Comparison of ENCODE assay signal across 20 cellular contexts in the genomic region with DNA sequence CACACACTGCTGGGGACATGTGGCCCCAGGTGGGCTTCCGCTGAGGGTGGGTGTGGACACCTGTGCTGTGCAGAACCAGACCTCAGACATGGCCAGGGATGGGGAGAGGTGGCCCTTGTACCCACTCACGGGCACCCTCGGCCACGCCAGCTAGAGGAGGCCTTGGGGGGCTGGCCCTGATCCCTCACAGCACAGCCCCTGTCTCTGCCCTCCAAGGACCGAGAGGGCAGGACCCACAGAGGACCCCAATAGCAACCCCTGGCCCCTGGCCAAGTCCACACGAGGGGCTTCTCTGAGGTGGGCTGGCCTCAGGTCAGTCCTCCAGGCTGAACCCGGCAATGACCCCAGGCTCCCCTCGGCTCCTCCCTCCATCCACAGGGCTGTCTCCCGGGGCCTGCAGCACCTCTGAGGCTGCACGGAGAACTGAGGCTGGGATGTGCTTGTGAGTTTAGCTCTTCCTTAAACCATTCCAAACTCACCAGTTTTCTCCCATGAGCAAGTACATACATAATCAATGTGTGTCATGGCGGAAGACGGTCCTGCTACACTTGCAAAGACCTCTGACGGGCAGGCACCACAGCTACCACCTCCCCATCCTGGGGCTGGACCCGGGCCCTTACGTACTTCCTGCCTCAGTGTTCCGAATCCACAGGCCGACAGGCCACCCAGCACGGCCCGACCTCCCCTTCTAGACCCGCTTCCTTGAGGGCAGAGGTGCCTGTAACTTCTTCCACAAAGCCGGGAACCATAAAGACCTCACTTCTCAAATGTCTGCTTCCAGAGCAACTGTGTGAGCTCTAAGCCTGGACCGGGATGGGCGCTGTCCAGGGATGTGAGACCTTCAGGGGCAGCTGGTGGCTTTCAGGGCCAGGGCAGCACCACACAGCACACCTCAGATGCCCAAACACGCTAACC. TPM values are rescaled to one million over a fixed set of nuclear protein-coding genes. Genes with fewer than 3 reads are reported as not detected.
DNase-seq lines count a peak whose midpoint lies in the region; ATAC-seq and TF ChIP-seq lines count a peak whose summit lies in the region.
"Had no signal": no experiment of that assay in that cellular context is flagged by ENCODE, and none has a peak within 500 bp of the region (broad histone marks: within the 10 kb centered on the region; RNA-seq: fewer than 3 reads in every experiment).

No MANE protein-coding gene starts in this region.

- H3K9me3 Mint-ChIP-seq in natural killer cell treated with Interleukin-12 subunit alpha and Interleukin-12 subunit beta and Interleukin-15 and Interleukin-18, amount 100 ng/mL, for 72 hours: no peaks in the 10 kb centered on the region
- no peaks in the 10 kb centered on the region for H3K9me3 Mint-ChIP-seq in natural killer cell
- H3K9me3 Mint-ChIP-seq in activated T-helper 1 cell treated with anti-CD3 and anti-CD28 coated beads, Interleukin-12 subunit alpha, Interleukin-12 subunit beta, Interleukin-2, Interleukin-4 antibody, amounts not matched to agents 30 ng/mL and 10 ng/mL and 1 ng/mL, durations not matched to agents 14 hours and 24 hours and 36 hours: no peaks in the 10 kb centered on the region

- no peaks in the 10 kb centered on the region for H3K27me3 ChIP-seq in hepatocyte
- H3K27me3 ChIP-seq: foreskin keratinocyte, right lobe of liver, stomach had no signal

- intact Hi-C loops in natural killer cell (cut with micrococcal nuclease): no loop called here
- intact Hi-C loops in OCI-LY7 (cut with micrococcal nuclease; ENCODE audit: unreplicated experiment): no loop called here
- intact Hi-C loops in activated T-helper 1 cell treated with anti-CD3 and anti-CD28 coated beads, Interleukin-12 subunit alpha, Interleukin-12 subunit beta, Interleukin-2, Interleukin-4 antibody, amounts not matched to agents 30 ng/mL and 10 ng/mL and 1 ng/mL, durations not matched to agents 14 hours and 24 hours and 36 hours (cut with micrococcal nuclease): no loop called here

- DNase-seq in natural killer cell treated with Interleukin-12 subunit alpha and Interleukin-12 subunit beta and Interleukin-15 and Interleukin-18, amount 100 ng/mL, for 72 hours (ENCODE audit: low spot score): peak; percentile 55
- DNase-seq in natural killer cell (no peak), OCI-LY7 (ENCODE audit: low spot score) (no peak), hepatocyte (ENCODE audit: low spot score) (peak; percentile 4), AG08395 (ENCODE audit: low spot score) (no peak), ureter (ENCODE audit: low spot score) (no peak)
- no peak for DNase-seq in activated T-helper 1 cell treated with anti-CD3 and anti-CD28 coated beads, Interleukin-12 subunit alpha, Interleukin-12 subunit beta, Interleukin-2, Interleukin-4 antibody, amounts not matched to agents 30 ng/mL and 10 ng/mL and 1 ng/mL, durations not matched to agents 14 hours and 24 hours and 36 hours (ENCODE audit: low spot score)
- DNase-seq: activated CD4-positive, alpha-beta T cell treated with anti-CD3 and anti-CD28 coated beads for 1 hour; activated naive CD4-positive, alpha-beta T cell treated with Interleukin-2 at 50 U/mL for 16 hours; foreskin keratinocyte; GF-D8; NCI-H1417; NCI-H526; stomach had no signal

- ATAC-seq in natural killer cell treated with Interleukin-12 subunit alpha and Interleukin-12 subunit beta and Interleukin-15 and Interleukin-18, amount 100 ng/mL, for 72 hours: no peak
- no peak for ATAC-seq in natural killer cell
- ATAC-seq: foreskin keratinocyte, left lobe of liver, right lobe of liver had no signal

- no peak overlapping the region for H3K27ac Mint-ChIP-seq in natural killer cell treated with Interleukin-12 subunit alpha and Interleukin-12 subunit beta and Interleukin-15 and Interleukin-18, amount 100 ng/mL, for 72 hours
- no peak overlapping the region for H3K27ac Mint-ChIP-seq in natural killer cell
- H3K27ac Mint-ChIP-seq in activated T-helper 1 cell treated with anti-CD3 and anti-CD28 coated beads, Interleukin-12 subunit alpha, Interleukin-12 subunit beta, Interleukin-2, Interleukin-4 antibody, amounts not matched to agents 30 ng/mL and 10 ng/mL and 1 ng/mL, durations not matched to agents 14 hours and 24 hours and 36 hours: no peak overlapping the region
- H3K27ac Mint-ChIP-seq: B cell had no signal

- H3K27ac ChIP-seq in OCI-LY7 (ENCODE audit: low read depth, low read length, poor library complexity, severe bottlenecking) (peak overlapping the region; percentile 60), hepatocyte (no peak overlapping the region)
- H3K27ac ChIP-seq: epithelial cell of prostate, foreskin keratinocyte, right lobe of liver, stomach had no signal

- CTCF ChIA-PET in OCI-LY7 (lab: Charles Lee; ENCODE audit: unreplicated experiment): no interaction called here

- POLR2A ChIA-PET in OCI-LY7 (lab: Charles Lee): no interaction called here

- no peaks in the 10 kb centered on the region for H3K9me3 ChIP-seq in OCI-LY7 (ENCODE audit: low read length)
- no peaks in the 10 kb centered on the region for H3K9me3 ChIP-seq in hepatocyte (ENCODE audit: low read depth)
- H3K9me3 ChIP-seq: right lobe of liver, stomach had no signal

- H3K36me3 ChIP-seq in OCI-LY7 (ENCODE audit: insufficient read depth, low read length): peaks cover 6% of the 10 kb centered on the region; the same call in 1 of the 2 replicates
- no peaks in the 10 kb centered on the region for H3K36me3 ChIP-seq in hepatocyte (replicated peaks; ENCODE audit: insufficient read depth, low read depth)
- H3K36me3 ChIP-seq: right lobe of liver had no signal

- H3K4me3 ChIP-seq in OCI-LY7 (ENCODE audit: low read depth, low read length, poor library complexity, severe bottlenecking): no peak overlapping the region
- H3K4me3 ChIP-seq in hepatocyte: no peak overlapping the region
- H3K4me3 ChIP-seq: GM12878, right lobe of liver, stomach had no signal

- H3K79me2 ChIP-seq in OCI-LY7 (ENCODE audit: insufficient read depth, low read depth, low read length): no peaks in the 10 kb centered on the region
- H3K79me2 ChIP-seq in hepatocyte: no peaks in the 10 kb centered on the region

- H3K4me2 ChIP-seq in OCI-LY7 (ENCODE audit: low read length) (no peak overlapping the region), hepatocyte (no peak overlapping the region)

- H3K9me2 ChIP-seq in OCI-LY7 (ENCODE audit: insufficient read depth, low read length): no peaks in the 10 kb centered on the region
- H3K9me2 ChIP-seq in hepatocyte (replicated peaks; ENCODE audit: insufficient read depth): no peaks in the 10 kb centered on the region

- no TSS peak for BruUV-seq in OCI-LY7 (replicated peaks; lab: Mats Ljungman, UMichigan)

- 87% methylated on average over 24 of the region's 24 CpGs for WGBS in hepatocyte (ENCODE audit: low lambda C conversion rate, missing lambda C conversion rate)

- no peaks in the 10 kb centered on the region for H3K36me3 Mint-ChIP-seq in natural killer cell treated with Interleukin-12 subunit alpha and Interleukin-12 subunit beta and Interleukin-15 and Interleukin-18, amount 100 ng/mL, for 72 hours
- no peaks in the 10 kb centered on the region for H3K36me3 Mint-ChIP-seq in natural killer cell
- peaks cover 3% of the 10 kb centered on the region for H3K36me3 Mint-ChIP-seq in activated T-helper 1 cell treated with anti-CD3 and anti-CD28 coated beads, Interleukin-12 subunit alpha, Interleukin-12 subunit beta, Interleukin-2, Interleukin-4 antibody, amounts not matched to agents 30 ng/mL and 10 ng/mL and 1 ng/mL, durations not matched to agents 14 hours and 24 hours and 36 hours (ENCODE audit: low read depth)

- H3K27me3 Mint-ChIP-seq in natural killer cell treated with Interleukin-12 subunit alpha and Interleukin-12 subunit beta and Interleukin-15 and Interleukin-18, amount 100 ng/mL, for 72 hours: no peaks in the 10 kb centered on the region
- no peaks in the 10 kb centered on the region for H3K27me3 Mint-ChIP-seq in natural killer cell (ENCODE audit: low read depth in 2 of 2)
- no peaks in the 10 kb centered on the region for H3K27me3 Mint-ChIP-seq in activated T-helper 1 cell treated with anti-CD3 and anti-CD28 coated beads, Interleukin-12 subunit alpha, Interleukin-12 subunit beta, Interleukin-2, Interleukin-4 antibody, amounts not matched to agents 30 ng/mL and 10 ng/mL and 1 ng/mL, durations not matched to agents 14 hours and 24 hours and 36 hours (ENCODE audit: insufficient read depth)
- H3K27me3 Mint-ChIP-seq: B cell had no signal

- no peak overlapping the region for H2AFZ ChIP-seq in OCI-LY7 (ENCODE audit: low read length)
- no peak overlapping the region for H2AFZ ChIP-seq in hepatocyte

- H3K4me3 Mint-ChIP-seq in natural killer cell treated with Interleukin-12 subunit alpha and Interleukin-12 subunit beta and Interleukin-15 and Interleukin-18, amount 100 ng/mL, for 72 hours: no peak overlapping the region
- H3K4me3 Mint-ChIP-seq in natural killer cell: no peak overlapping the region
- no peak overlapping the region for H3K4me3 Mint-ChIP-seq in activated T-helper 1 cell treated with anti-CD3 and anti-CD28 coated beads, Interleukin-12 subunit alpha, Interleukin-12 subunit beta, Interleukin-2, Interleukin-4 antibody, amounts not matched to agents 30 ng/mL and 10 ng/mL and 1 ng/mL, durations not matched to agents 14 hours and 24 hours and 36 hours
- H3K4me3 Mint-ChIP-seq: B cell had no signal

- H3K4me1 ChIP-seq in OCI-LY7 (ENCODE audit: insufficient read depth, low read length, poor library complexity, severe bottlenecking) (peaks cover 28% of the 10 kb centered on the region), hepatocyte (ENCODE audit: insufficient read depth) (no peaks in the 10 kb centered on the region)
- H3K4me1 ChIP-seq: foreskin keratinocyte, stomach had no signal

- no peaks in the 10 kb centered on the region for H4K20me1 ChIP-seq in OCI-LY7 (ENCODE audit: insufficient read depth, low read length)
- H4K20me1 ChIP-seq in hepatocyte (ENCODE audit: insufficient read depth, poor library complexity, severe bottlenecking): no peaks in the 10 kb centered on the region

- TF ChIP-seq CTCF in natural killer cell (IDR thresholded peaks at IDR 0.05) (no peak), OCI-LY7 (conservative IDR thresholded peaks at IDR 0.05; ENCODE audit: low read length) (no peak), hepatocyte (IDR thresholded peaks at IDR 0.05; ENCODE audit: poor library complexity) (no peak)

- H3K4me1 Mint-ChIP-seq in natural killer cell treated with Interleukin-12 subunit alpha and Interleukin-12 subunit beta and Interleukin-15 and Interleukin-18, amount 100 ng/mL, for 72 hours (ENCODE audit: low read depth in 2 of 2): peaks cover 0 to 6% of the 10 kb centered on the region in 2 donors
- peaks cover 0 to 9% of the 10 kb centered on the region in 2 donors for H3K4me1 Mint-ChIP-seq in natural killer cell
- H3K4me1 Mint-ChIP-seq in activated T-helper 1 cell treated with anti-CD3 and anti-CD28 coated beads, Interleukin-12 subunit alpha, Interleukin-12 subunit beta, Interleukin-2, Interleukin-4 antibody, amounts not matched to agents 30 ng/mL and 10 ng/mL and 1 ng/mL, durations not matched to agents 14 hours and 24 hours and 36 hours (ENCODE audit: low read depth): peaks cover 10% of the 10 kb centered on the region
- H3K4me1 Mint-ChIP-seq: B cell had no signal

RNA-seq across cellular contexts. Expression of gene SLC2A4RG, which starts 9.0 kb away (rescaled TPM):
- 10 to 100 TPM; 21.0 to 31.1 TPM for total RNA-seq in natural killer cell treated with Interleukin-12 subunit alpha and Interleukin-12 subunit beta and Interleukin-15 and Interleukin-18, amount 100 ng/mL, for 72 hours
- total RNA-seq in natural killer cell (100 to 1,000 TPM in 1 of 3 donors, 10 to 100 TPM in 2; 90.4 to 100 (median 95.5) TPM), OCI-LY7 (2022) (110 and 113 TPM in 2 replicates), hepatocyte (43.9 and 59.4 TPM in 2 replicates), ureter (93.6 TPM)
- 69.8 and 77.9 TPM in 2 replicates for total RNA-seq in OCI-LY7 (2014; rRNA removed; shearing (Covaris generic))
- polyA plus RNA-seq in hepatocyte: 50.4 and 53.6 TPM in 2 replicates
- 34.7 and 38.3 TPM in 2 replicates for total RNA-seq in activated T-helper 1 cell treated with anti-CD3 and anti-CD28 coated beads, Interleukin-12 subunit alpha, Interleukin-12 subunit beta, Interleukin-2, Interleukin-4 antibody, amounts not matched to agents 30 ng/mL and 10 ng/mL and 1 ng/mL, durations not matched to agents 14 hours and 24 hours and 36 hours

RNA-seq across cellular contexts. Expression of gene LIME1, which starts 12.1 kb away (rescaled TPM):
- total RNA-seq in natural killer cell treated with Interleukin-12 subunit alpha and Interleukin-12 subunit beta and Interleukin-15 and Interleukin-18, amount 100 ng/mL, for 72 hours: 10 to 100 TPM in 1 of 2 donors, 1 to 10 TPM in 1; 9.3 to 15.7 TPM
- total RNA-seq in natural killer cell: 10 to 100 TPM; 86.5 to 94.4 (median 91.7) TPM
- 66.3 and 76.4 TPM in 2 replicates for total RNA-seq in OCI-LY7 (2014; rRNA removed; shearing (Covaris generic))
- 67.9 and 75.6 TPM in 2 replicates for total RNA-seq in OCI-LY7 (2022)
- 6.6 and 11.7 TPM in 2 replicates for total RNA-seq in hepatocyte
- polyA plus RNA-seq in hepatocyte: 20.2 and 20.7 TPM in 2 replicates
- 7.3 TPM for total RNA-seq in ureter
- 12.1 TPM in 2 replicates for total RNA-seq in activated T-helper 1 cell treated with anti-CD3 and anti-CD28 coated beads, Interleukin-12 subunit alpha, Interleukin-12 subunit beta, Interleukin-2, Interleukin-4 antibody, amounts not matched to agents 30 ng/mL and 10 ng/mL and 1 ng/mL, durations not matched to agents 14 hours and 24 hours and 36 hours

RNA-seq across cellular contexts. Expression of gene ZGPAT, which starts 40.8 kb away (rescaled TPM):
- 10 to 100 TPM; 40.8 to 53.0 TPM for total RNA-seq in natural killer cell treated with Interleukin-12 subunit alpha and Interleukin-12 subunit beta and Interleukin-15 and Interleukin-18, amount 100 ng/mL, for 72 hours
- 10 to 100 TPM; 39.3 to 47.7 (median 46.1) TPM for total RNA-seq in natural killer cell
- total RNA-seq in OCI-LY7 (2014; rRNA removed; shearing (Covaris generic)): 43.1 and 43.9 TPM in 2 replicates
- 50.8 and 55.4 TPM in 2 replicates for total RNA-seq in OCI-LY7 (2022)
- total RNA-seq in hepatocyte: 18.6 and 21.5 TPM in 2 replicates
- 41.7 and 48.7 TPM in 2 replicates for polyA plus RNA-seq in hepatocyte
- 29.4 TPM for total RNA-seq in ureter
- total RNA-seq in activated T-helper 1 cell treated with anti-CD3 and anti-CD28 coated beads, Interleukin-12 subunit alpha, Interleukin-12 subunit beta, Interleukin-2, Interleukin-4 antibody, amounts not matched to agents 30 ng/mL and 10 ng/mL and 1 ng/mL, durations not matched to agents 14 hours and 24 hours and 36 hours: 34.5 and 36.7 TPM in 2 replicates

RNA-seq across cellular contexts. Expression of gene ARFRP1, which starts 40.8 kb away (rescaled TPM):
- total RNA-seq in natural killer cell treated with Interleukin-12 subunit alpha and Interleukin-12 subunit beta and Interleukin-15 and Interleukin-18, amount 100 ng/mL, for 72 hours: 10 to 100 TPM; 52.4 to 87.0 TPM
- 10 to 100 TPM; 43.9 to 55.8 (median 50.6) TPM for total RNA-seq in natural killer cell
- 47.9 and 53.3 TPM in 2 replicates for total RNA-seq in OCI-LY7 (2014; rRNA removed; shearing (Covaris generic))
- total RNA-seq in OCI-LY7 (2022): 82.1 and 85.6 TPM in 2 replicates
- total RNA-seq in hepatocyte: 24.0 and 31.5 TPM in 2 replicates
- polyA plus RNA-seq in hepatocyte: 38.0 and 50.0 TPM in 2 replicates
- 69.8 TPM for total RNA-seq in ureter
- 71.8 and 73.5 TPM in 2 replicates for total RNA-seq in activated T-helper 1 cell treated with anti-CD3 and anti-CD28 coated beads, Interleukin-12 subunit alpha, Interleukin-12 subunit beta, Interleukin-2, Interleukin-4 antibody, amounts not matched to agents 30 ng/mL and 10 ng/mL and 1 ng/mL, durations not matched to agents 14 hours and 24 hours and 36 hours

RNA-seq across cellular contexts. Expression of gene TNFRSF6B, which starts 52.2 kb away (rescaled TPM):
- not detected for total RNA-seq in natural killer cell treated with Interleukin-12 subunit alpha and Interleukin-12 subunit beta and Interleukin-15 and Interleukin-18, amount 100 ng/mL, for 72 hours
- total RNA-seq in natural killer cell (not detected), OCI-LY7 (2022) (1.0 TPM in 1 of 2 replicates, not detected in the other), hepatocyte (0.97 and 3.3 TPM in 2 replicates), ureter (19.8 TPM)
- 1.4 and 6.6 TPM in 2 replicates for total RNA-seq in OCI-LY7 (2014; rRNA removed; shearing (Covaris generic))
- polyA plus RNA-seq in hepatocyte: 4.2 and 5.1 TPM in 2 replicates
- total RNA-seq in activated T-helper 1 cell treated with anti-CD3 and anti-CD28 coated beads, Interleukin-12 subunit alpha, Interleukin-12 subunit beta, Interleukin-2, Interleukin-4 antibody, amounts not matched to agents 30 ng/mL and 10 ng/mL and 1 ng/mL, durations not matched to agents 14 hours and 24 hours and 36 hours: not detected in 2 replicates
- total RNA-seq: B cell, mononuclear cell had no signal

Comparison
In these comparisons a context has a peak if more than half of its experiments do, and no peak if none do; other contexts are left out.
1. DNase-seq: peak in natural killer cell treated with Interleukin-12 subunit alpha and Interleukin-12 subunit beta and Interleukin-15 and Interleukin-18, amount 100 ng/mL, for 72 hours (single experiment) and hepatocyte (single experiment); none in natural killer cell (single experiment), OCI-LY7 (single experiment), AG08395 (single experiment), ureter (single experiment) and activated T-helper 1 cell treated with anti-CD3 and anti-CD28 coated beads, Interleukin-12 subunit alpha, Interleukin-12 subunit beta, Interleukin-2, Interleukin-4 antibody, amounts not matched to agents 30 ng/mL and 10 ng/mL and 1 ng/mL, durations not matched to agents 14 hours and 24 hours and 36 hours (single experiment).